ENCODE assay signal across 1 cellular context in the genomic region with DNA sequence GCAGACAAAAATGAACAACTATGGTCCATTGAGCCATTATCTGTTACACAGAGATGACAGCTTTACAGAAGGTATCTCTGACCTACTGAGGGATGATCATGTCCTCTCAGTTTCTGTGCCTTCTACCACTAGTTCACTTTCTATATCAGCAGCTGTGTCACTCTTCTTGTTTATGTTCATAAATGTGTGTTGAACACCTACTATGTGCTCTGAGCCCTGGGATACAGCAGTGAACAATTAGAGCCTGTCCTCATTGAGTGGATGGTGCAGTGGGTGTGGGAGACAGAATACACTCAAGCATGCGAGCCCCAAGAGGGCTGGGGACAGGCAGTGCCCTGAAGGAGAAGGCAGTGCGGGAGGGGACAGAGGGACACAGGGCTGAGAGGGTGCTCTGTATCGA.
TF ChIP-seq lines count a peak whose summit lies in the region.

No MANE protein-coding gene starts in this region.

TF ChIP-seq in HepG2, 621 proteins besides CTCF, POLR2A, EP300 and RAD21 (continued from another document):
- TF ChIP-seq, protein P1, sequence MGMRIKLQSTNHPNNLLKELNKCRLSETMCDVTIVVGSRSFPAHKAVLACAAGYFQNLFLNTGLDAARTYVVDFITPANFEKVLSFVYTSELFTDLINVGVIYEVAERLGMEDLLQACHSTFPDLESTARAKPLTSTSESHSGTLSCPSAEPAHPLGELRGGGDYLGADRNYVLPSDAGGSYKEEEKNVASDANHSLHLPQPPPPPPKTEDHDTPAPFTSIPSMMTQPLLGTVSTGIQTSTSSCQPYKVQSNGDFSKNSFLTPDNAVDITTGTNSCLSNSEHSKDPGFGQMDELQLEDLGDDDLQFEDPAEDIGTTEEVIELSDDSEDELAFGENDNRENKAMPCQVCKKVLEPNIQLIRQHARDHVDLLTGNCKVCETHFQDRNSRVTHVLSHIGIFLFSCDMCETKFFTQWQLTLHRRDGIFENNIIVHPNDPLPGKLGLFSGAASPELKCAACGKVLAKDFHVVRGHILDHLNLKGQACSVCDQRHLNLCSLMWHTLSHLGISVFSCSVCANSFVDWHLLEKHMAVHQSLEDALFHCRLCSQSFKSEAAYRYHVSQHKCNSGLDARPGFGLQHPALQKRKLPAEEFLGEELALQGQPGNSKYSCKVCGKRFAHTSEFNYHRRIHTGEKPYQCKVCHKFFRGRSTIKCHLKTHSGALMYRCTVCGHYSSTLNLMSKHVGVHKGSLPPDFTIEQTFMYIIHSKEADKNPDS (CRISPR knock-in tag; IDR thresholded peaks at IDR 0.05), result no peak
- no peak for TF ChIP-seq MAFF (IDR thresholded peaks at IDR 0.05; ENCODE audit: low read depth, low read length)
